In the genomic region with DNA sequence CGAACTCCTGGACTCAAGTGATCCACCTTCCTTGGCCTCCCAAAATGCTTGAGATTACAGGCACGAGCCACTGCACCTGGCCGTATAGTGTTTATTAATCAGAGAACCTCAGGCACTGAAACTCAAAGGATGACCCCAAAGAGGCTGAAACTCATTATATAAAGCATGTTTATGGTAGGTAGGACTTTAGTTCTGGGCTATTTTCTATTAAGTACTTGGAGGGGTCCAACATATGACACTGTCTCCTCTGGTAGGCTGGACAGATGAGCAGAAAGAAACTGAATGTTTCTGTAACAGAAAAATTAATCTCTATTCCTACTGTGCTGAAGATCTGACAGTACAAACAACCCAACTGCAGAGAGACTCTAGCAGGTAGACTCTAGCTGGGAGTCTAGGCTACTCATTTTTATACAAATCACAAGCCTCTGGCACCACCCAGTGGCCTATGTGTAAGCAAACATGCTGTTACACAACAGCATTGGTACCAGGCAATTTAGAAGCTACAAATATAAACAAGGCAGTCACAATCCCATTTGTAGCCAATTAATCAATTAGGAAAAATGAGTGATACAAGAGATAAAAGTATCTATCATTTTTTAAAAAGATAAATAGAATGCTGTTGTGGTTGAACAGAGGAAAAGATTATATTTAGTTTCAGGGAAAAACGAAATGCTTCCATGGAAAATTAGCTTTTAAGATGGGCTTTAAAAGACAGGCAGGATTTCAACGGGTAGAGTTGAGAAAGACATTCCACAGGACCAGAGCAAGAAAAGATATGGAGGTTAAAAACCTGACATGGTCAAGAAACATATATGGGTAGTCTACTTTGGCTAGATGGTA, we compare ENCODE assay signal across 8 cellular contexts. TPM values are rescaled to one million over a fixed set of nuclear protein-coding genes. Genes with fewer than 3 reads are reported as not detected.
DNase-seq lines count a peak whose midpoint lies in the region; ATAC-seq and TF ChIP-seq lines count a peak whose summit lies in the region.

No MANE protein-coding gene starts in this region.

- H3K9me3 ChIP-seq in WERI-Rb-1 (ENCODE audit: severe bottlenecking), result no peaks in the 10 kb centered on the region

- no peaks in the 10 kb centered on the region for H3K27me3 ChIP-seq in WERI-Rb-1 (ENCODE audit: insufficient read depth, low read depth, severe bottlenecking)
- H3K27me3 ChIP-seq in layer of hippocampus (ENCODE audit: control insufficient read depth, insufficient read depth, low read length), result no peaks in the 10 kb centered on the region

- H3K27ac ChIP-seq in WERI-Rb-1 (no peak overlapping the region), layer of hippocampus (ENCODE audit: low read depth, low read length) (peak overlapping the region; percentile 56)

- ATAC-seq in HG02678 (IDR thresholded peaks at IDR 0.05; ENCODE audit: unreplicated experiment), result peak; percentile 82
- ATAC-seq in GM21737 (IDR thresholded peaks at IDR 0.05; ENCODE audit: unreplicated experiment), result no peak

- TF ChIP-seq CTCF in WERI-Rb-1 (IDR thresholded peaks at IDR 0.05; ENCODE audit: low read depth, low read length), result peak; percentile 84

- no peak overlapping the region for H3K4me3 ChIP-seq in WERI-Rb-1 (ENCODE audit: low read depth, low read length)

- H3K36me3 ChIP-seq in WERI-Rb-1, result peaks cover 8% of the 10 kb centered on the region

- DNase-seq in ELF-1 (ENCODE audit: low read depth, low spot score) (peak; percentile 21), NCI-H2171 treated with DMSO at 0.1 percent for 48 hours (lab: John Stamatoyannopoulos, UW) (peak; percentile 73), WERI-Rb-1 (peak; percentile 85), cerebellum (ENCODE audit: low spot score) (peak; percentile 91)
- peak; percentile 60 for DNase-seq in stimulated activated CD4-positive, alpha-beta T cell treated with anti-CD3 and anti-CD28 coated beads, Interleukin-4, amount 100 ng/mL, for 24 hours

RNA-seq across cellular contexts. Expression of gene DCAF8, which starts 10.4 kb away (rescaled TPM):
- total RNA-seq in cerebellum, result 108 TPM

RNA-seq across cellular contexts. Expression of gene PEX19, which starts 33.0 kb away (rescaled TPM):
- total RNA-seq in cerebellum, result 42.1 TPM

RNA-seq across cellular contexts. Expression of gene PEA15, which starts 46.7 kb away (rescaled TPM):
- 125 TPM for total RNA-seq in cerebellum

Comparison
In these comparisons a context has a peak if more than half of its experiments do, and no peak if none do; other contexts are left out.
1. DNase-seq: peak in every context shown above with its lines; median percentile 91 in cerebellum; 85 in WERI-Rb-1; 73 in NCI-H2171 treated with DMSO at 0.1 percent for 48 hours; 60 in stimulated activated CD4-positive, alpha-beta T cell treated with anti-CD3 and anti-CD28 coated beads, Interleukin-4, amount 100 ng/mL, for 24 hours; 21 in ELF-1.